25 cellular contexts compared by ENCODE assay signal in genomic region chr20:46367234-46367633, GRCh38. TPM values are rescaled to one million over a fixed set of nuclear protein-coding genes. Genes with fewer than 3 reads are reported as not detected.
"Had no signal": no experiment of that assay in that cellular context is flagged by ENCODE, and none has a peak within 500 bp of the region (broad histone marks: within the 10 kb centered on the region; RNA-seq: fewer than 3 reads in every experiment).

No MANE protein-coding gene starts in this region.

- H3K27ac Mint-ChIP-seq: dendritic cell treated with granulocyte-macrophage colony-stimulating factor and Interleukin-4, amounts not matched to agents 40 ng/mL and 50 ng/mL, for 4 days; stimulated activated memory B cell treated with anti-CD40 and anti-IgM and Interleukin-4, amounts not matched to agents 10 μg/mL and 1 μg/mL and 100 μg/mL, for 72 hours had no signal

- H3K9me3 ChIP-seq: adrenal gland, esophagus muscularis mucosa, gastroesophageal sphincter, heart right ventricle, mucosa of descending colon, neutrophil, right lobe of liver, thoracic aorta, upper lobe of left lung had no signal

- H3K27me3 Mint-ChIP-seq: dendritic cell treated with granulocyte-macrophage colony-stimulating factor and Interleukin-4, amounts not matched to agents 40 ng/mL and 50 ng/mL, for 4 days; naive B cell; stimulated activated memory B cell treated with anti-CD40 and anti-IgM and Interleukin-4, amounts not matched to agents 10 μg/mL and 1 μg/mL and 100 μg/mL, for 72 hours had no signal

- H3K9me3 Mint-ChIP-seq: dendritic cell treated with granulocyte-macrophage colony-stimulating factor and Interleukin-4, amounts not matched to agents 40 ng/mL and 50 ng/mL, for 4 days; naive B cell; stimulated activated memory B cell treated with anti-CD40 and anti-IgM and Interleukin-4, amounts not matched to agents 10 μg/mL and 1 μg/mL and 100 μg/mL, for 72 hours had no signal

- FAIRE-seq: bronchial epithelial cell, endothelial cell of umbilical vein had no signal

- ATAC-seq: gastroesophageal sphincter; heart right ventricle; left ventricle myocardium superior; mucosa of descending colon; right lobe of liver; stimulated activated memory B cell treated with anti-CD40 and anti-IgM and Interleukin-4, amounts not matched to agents 10 μg/mL and 1 μg/mL and 100 μg/mL, for 72 hours had no signal

- H3K4me3 Mint-ChIP-seq: dendritic cell treated with granulocyte-macrophage colony-stimulating factor and Interleukin-4, amounts not matched to agents 40 ng/mL and 50 ng/mL, for 4 days; stimulated activated memory B cell treated with anti-CD40 and anti-IgM and Interleukin-4, amounts not matched to agents 10 μg/mL and 1 μg/mL and 100 μg/mL, for 72 hours had no signal

- DNase-seq: activated CD4-positive, alpha-beta T cell treated with anti-CD3 and anti-CD28 coated beads for 1 hour; activated CD4-positive, alpha-beta T cell treated with anti-CD3 and anti-CD28 coated beads, Interleukin-2, amount 50 U/mL, for 48 hours; activated gamma-delta T cell treated with Interleukin-2 at 50 U/mL for 16 hours; activated T-cell treated with anti-CD3 and anti-CD28 coated beads, Interleukin-2, amount 50 U/mL, for 48 hours; effector memory CD4-positive, alpha-beta T cell; heart right ventricle; left ventricle myocardium superior; mucosa of descending colon; naive B cell; right lobe of liver; stimulated activated CD4-positive, alpha-beta T cell treated with anti-CD3 and anti-CD28 coated beads, Interleukin-4, amount 100 ng/mL, for 24 hours; upper lobe of left lung; WERI-Rb-1 had no signal

- H3K27ac ChIP-seq: esophagus muscularis mucosa, gastroesophageal sphincter, heart right ventricle, right lobe of liver, thoracic aorta, upper lobe of left lung, WERI-Rb-1 had no signal

- H2AFZ ChIP-seq: parathyroid adenoma had no signal

- H3K27me3 ChIP-seq: adrenal gland, gastroesophageal sphincter, heart right ventricle, neutrophil, right lobe of liver, upper lobe of left lung had no signal

- H3K4me3 ChIP-seq: adrenal gland, esophagus muscularis mucosa, gastroesophageal sphincter, heart right ventricle, mucosa of descending colon, right lobe of liver, thoracic aorta, upper lobe of left lung had no signal

- H3K9ac ChIP-seq: parathyroid adenoma had no signal

RNA-seq across cellular contexts. Expression of gene CDH22, which starts 58.9 kb away (rescaled TPM):
- total RNA-seq: bronchial epithelial cell; endothelial cell of umbilical vein; kidney epithelial cell; right lobe of liver; T-helper 2 cell treated with Interferon-gamma antibody and Interleukin-4, amounts not matched to agents 100 ng/mL and 5 ng/mL, for 36 hours; thoracic aorta had no signal
- polyA plus RNA-seq: endothelial cell of umbilical vein had no signal
